14 cellular contexts compared by ENCODE assay signal in genomic region chr13:76014618-76015315, GRCh38.
DNase-seq lines count a peak whose midpoint lies in the region; ATAC-seq, FAIRE-seq and TF ChIP-seq lines count a peak whose summit lies in the region.
"Had no signal": no experiment of that assay in that cellular context is flagged by ENCODE, and none has a peak within 500 bp of the region (broad histone marks: within the 10 kb centered on the region; RNA-seq: fewer than 3 reads in every experiment).

No MANE protein-coding gene starts in this region.

- FAIRE-seq in bronchial epithelial cell (lab: Jason Lieb, UNC), result no peak
- FAIRE-seq in small intestine (lab: Jason Lieb, UNC), result no peak
- FAIRE-seq: GM18507 had no signal

- ATAC-seq in HG02870 (IDR thresholded peaks at IDR 0.05; ENCODE audit: unreplicated experiment) (no peak), GM18873 (IDR thresholded peaks at IDR 0.05; ENCODE audit: low FRiP score, unreplicated experiment) (no peak)
- ATAC-seq: T-cell had no signal

- H4K20me1 ChIP-seq in hepatocyte (ENCODE audit: insufficient read depth, poor library complexity, severe bottlenecking), result no peaks in the 10 kb centered on the region

- DNase-seq in LoVo (ENCODE audit: low spot score) (peak; percentile 6), bronchial epithelial cell (ENCODE audit: low read depth) (peak; percentile 43), hepatocyte (ENCODE audit: low spot score) (no peak), small intestine (peak; percentile 25), C1 segment of cervical spinal cord (lab: John Stamatoyannopoulos, UW) (no peak), NCI-H524 (lab: John Stamatoyannopoulos, UW) (no peak)
- DNase-seq: DMS79 treated with DMSO at 0.1 percent for 48 hours; KG1; NCI-H524 treated with DMSO at 0.1 percent for 48 hours; stimulated activated naive CD4-positive, alpha-beta T cell treated with Interleukin-2 at 50 U/mL for 16 hours; T-cell had no signal

- H3K27ac ChIP-seq in hepatocyte (peak overlapping the region; percentile 13), small intestine (ENCODE audit: low read depth in 1 of 2, low read length in 1 of 2) (no peak overlapping the region)

- H3K4me1 ChIP-seq in hepatocyte (ENCODE audit: insufficient read depth), result no peaks in the 10 kb centered on the region
- H3K4me1 ChIP-seq in small intestine (ENCODE audit: control insufficient read depth in 2 of 2, insufficient read depth in 1 of 2, low read depth in 1 of 2, low read length in 1 of 2), result no peaks in the 10 kb centered on the region

- no peak for TF ChIP-seq CTCF in bronchial epithelial cell (IDR thresholded peaks at IDR 0.05; ENCODE audit: insufficient read depth, low read length, severe bottlenecking)
- TF ChIP-seq CTCF in hepatocyte (IDR thresholded peaks at IDR 0.05; ENCODE audit: poor library complexity), result no peak

- 38% methylated on average over 4 of the region's 4 CpGs for WGBS in hepatocyte (ENCODE audit: low lambda C conversion rate, missing lambda C conversion rate)
- WGBS in small intestine, 3 donors, result 6 to 27% (median 25%) methylated on average over 4 of the region's 4 CpGs

- no peaks in the 10 kb centered on the region for H3K9me2 ChIP-seq in hepatocyte (replicated peaks; ENCODE audit: insufficient read depth)

- H3K36me3 ChIP-seq in bronchial epithelial cell (ENCODE audit: control insufficient read depth, insufficient read depth, low read length) (no peaks in the 10 kb centered on the region), hepatocyte (replicated peaks; ENCODE audit: insufficient read depth, low read depth) (no peaks in the 10 kb centered on the region), small intestine (ENCODE audit: control insufficient read depth in 2 of 2, insufficient read depth in 2 of 2, low read length in 2 of 2) (no peaks in the 10 kb centered on the region)

- H3K9me3 ChIP-seq in hepatocyte (ENCODE audit: low read depth) (no peaks in the 10 kb centered on the region), small intestine (ENCODE audit: control insufficient read depth, low read depth) (no peaks in the 10 kb centered on the region)

- H3K4me3 ChIP-seq in bronchial epithelial cell (ENCODE audit: low read depth, low read length), result no peak overlapping the region
- no peak overlapping the region for H3K4me3 ChIP-seq in hepatocyte
- H3K4me3 ChIP-seq in small intestine (ENCODE audit: low read depth in 1 of 2, low read length in 2 of 2), result no peak overlapping the region

- H3K27me3 ChIP-seq in bronchial epithelial cell (ENCODE audit: control insufficient read depth, insufficient read depth, low read length) (no peaks in the 10 kb centered on the region), hepatocyte (no peaks in the 10 kb centered on the region), small intestine (ENCODE audit: control insufficient read depth in 2 of 2, insufficient read depth in 2 of 2, low read length in 2 of 2) (no peaks in the 10 kb centered on the region)

- peak overlapping the region; percentile 14 for H3K4me2 ChIP-seq in hepatocyte

- H3K79me2 ChIP-seq in hepatocyte, result no peaks in the 10 kb centered on the region

- H2AFZ ChIP-seq in hepatocyte, result no peak overlapping the region

Comparison
In these comparisons a context has a peak if more than half of its experiments do, and no peak if none do; other contexts are left out.
1. DNase-seq: peak in LoVo (single experiment), bronchial epithelial cell (single experiment) and small intestine (single experiment); none in hepatocyte (single experiment), C1 segment of cervical spinal cord (0 of 14) and NCI-H524 (0 of 2).